8 cellular contexts compared by ENCODE assay signal in the genomic region with DNA sequence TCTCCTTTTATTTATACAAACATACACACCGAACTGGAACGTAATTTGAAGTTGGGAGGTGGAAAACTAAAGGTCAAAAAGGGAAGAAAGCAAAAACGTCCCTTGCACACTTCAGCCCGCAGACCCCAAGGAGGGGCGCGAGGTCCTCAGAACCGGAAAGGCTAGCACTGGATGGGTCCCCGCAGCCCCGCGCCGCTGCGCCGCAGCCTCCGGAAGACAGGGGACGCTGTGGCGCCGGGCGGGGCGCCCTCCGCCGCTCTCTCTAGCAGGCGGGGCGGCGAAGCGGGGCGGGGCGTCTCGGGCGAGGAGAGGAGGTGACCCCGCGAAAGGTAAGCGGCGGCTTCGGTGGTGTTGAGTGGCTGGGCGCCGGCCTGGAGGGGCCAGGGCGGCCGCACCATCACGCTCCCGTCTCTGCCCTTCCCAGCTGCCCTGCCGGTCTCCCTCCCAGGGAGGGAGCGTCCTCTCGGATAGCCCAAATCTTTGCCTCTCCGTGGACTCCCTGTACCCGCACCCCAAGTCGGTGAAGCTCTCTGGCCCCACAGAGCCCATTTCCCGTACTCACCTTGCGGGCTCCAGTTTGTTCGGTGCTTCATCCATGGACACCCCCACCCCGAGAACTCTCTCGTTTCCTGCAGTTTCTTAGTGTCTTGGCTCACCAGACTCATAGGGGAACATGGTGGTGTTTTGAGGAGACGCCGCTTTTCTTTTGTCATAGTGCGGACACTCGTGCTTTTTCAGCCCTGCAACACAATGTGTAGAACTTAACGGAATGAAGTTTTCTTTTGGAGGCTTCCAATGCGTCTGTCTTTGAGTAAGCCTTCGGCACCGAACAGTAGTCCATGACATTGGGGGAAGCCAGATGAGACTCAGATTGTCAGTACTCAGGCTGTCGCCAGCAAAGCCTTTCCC. TPM values are rescaled to one million over a fixed set of nuclear protein-coding genes. Genes with fewer than 3 reads are reported as not detected.
A peak's percentile ranks its signal among the peaks of the same experiment; 100 is the strongest.
DNase-seq lines count a peak whose midpoint lies in the region; ATAC-seq and TF ChIP-seq lines count a peak whose summit lies in the region.

A gene with protein sequence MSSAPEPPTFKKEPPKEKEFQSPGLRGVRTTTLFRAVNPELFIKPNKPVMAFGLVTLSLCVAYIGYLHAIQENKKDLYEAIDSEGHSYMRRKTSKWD (plus strand): TSS at position 285 of the 909 bp plus-strand sequence. CDS start 14,444 bp downstream, outside the sequence.

- peak; percentile 98 for TF ChIP-seq CTCF in neural crest cell (conservative IDR thresholded peaks at IDR 0.05)

- peaks cover 2% of the 10 kb centered on the region for H3K27me3 Mint-ChIP-seq in activated T-helper 2 cell treated with anti-CD3 and anti-CD28 coated beads, Interferon-gamma antibody, Interleukin-2, Interleukin-4, amounts not matched to agents 10 μg/mL and 5 μg/mL and 100 μg/mL, durations not matched to agents 14 hours and 24 hours and 36 hours (ENCODE audit: low read depth)
- H3K27me3 Mint-ChIP-seq in neural crest cell (ENCODE audit: low read depth), result no peaks in the 10 kb centered on the region
- H3K27me3 Mint-ChIP-seq in stimulated activated naive CD8-positive, alpha-beta T cell treated with anti-CD3 and anti-CD28 coated beads, Interleukin-15, amount 100 ng/mL, for 72 hours, result no peaks in the 10 kb centered on the region

- H3K9me3 Mint-ChIP-seq in activated T-helper 2 cell treated with anti-CD3 and anti-CD28 coated beads, Interferon-gamma antibody, Interleukin-2, Interleukin-4, amounts not matched to agents 10 μg/mL and 5 μg/mL and 100 μg/mL, durations not matched to agents 14 hours and 24 hours and 36 hours, result peaks cover 8% of the 10 kb centered on the region
- peaks cover 4% of the 10 kb centered on the region for H3K9me3 Mint-ChIP-seq in neural crest cell
- H3K9me3 Mint-ChIP-seq in stimulated activated naive CD8-positive, alpha-beta T cell treated with anti-CD3 and anti-CD28 coated beads, Interleukin-15, amount 100 ng/mL, for 72 hours, result peaks cover 8 to 13% of the 10 kb centered on the region in 2 donors

- peak within 1 kb of the TSS; percentile 97 for H3K4me3 Mint-ChIP-seq in activated T-helper 2 cell treated with anti-CD3 and anti-CD28 coated beads, Interferon-gamma antibody, Interleukin-2, Interleukin-4, amounts not matched to agents 10 μg/mL and 5 μg/mL and 100 μg/mL, durations not matched to agents 14 hours and 24 hours and 36 hours (ENCODE audit: low read depth)
- peak within 1 kb of the TSS; percentile 99 for H3K4me3 Mint-ChIP-seq in neural crest cell
- peak within 1 kb of the TSS; percentile 93 to 99 for H3K4me3 Mint-ChIP-seq in stimulated activated naive CD8-positive, alpha-beta T cell treated with anti-CD3 and anti-CD28 coated beads, Interleukin-15, amount 100 ng/mL, for 72 hours

- ATAC-seq in GM21723 (IDR thresholded peaks at IDR 0.05; ENCODE audit: unreplicated experiment), result peak; percentile 99
- ATAC-seq in stimulated activated naive CD8-positive, alpha-beta T cell treated with anti-CD3 and anti-CD28 coated beads, Interleukin-15, amount 100 ng/mL, for 72 hours, result peak; percentile 99

- in situ Hi-C loops in KBM-7 (cut with MboI; ENCODE audit: low pct_unique_long_range_greater_than_20kb, low sequenced_read_pairs), result no loop called here

- H3K36me3 Mint-ChIP-seq in activated T-helper 2 cell treated with anti-CD3 and anti-CD28 coated beads, Interferon-gamma antibody, Interleukin-2, Interleukin-4, amounts not matched to agents 10 μg/mL and 5 μg/mL and 100 μg/mL, durations not matched to agents 14 hours and 24 hours and 36 hours (ENCODE audit: low read depth), result no peaks in the 10 kb centered on the region
- H3K36me3 Mint-ChIP-seq in neural crest cell (ENCODE audit: low read depth), result peaks cover 16% of the 10 kb centered on the region

- DNase-seq in EH (ENCODE audit: low read depth), result peak; percentile 71
- DNase-seq in KBM-7, result peak; percentile 82
- peak; percentile 76 for DNase-seq in RPMI7951 (ENCODE audit: low read depth)
- peak; percentile 79 for DNase-seq in activated T-helper 2 cell treated with anti-CD3 and anti-CD28 coated beads, Interferon-gamma antibody, Interleukin-2, Interleukin-4, amounts not matched to agents 10 μg/mL and 5 μg/mL and 100 μg/mL, durations not matched to agents 14 hours and 24 hours and 36 hours (ENCODE audit: low spot score)
- DNase-seq in fibroblast of the conjunctiva (ENCODE audit: low read depth), result peak; percentile 17
- peak; percentile 83 for DNase-seq in neural crest cell (ENCODE audit: low read depth, low spot score)
- peak; percentile 86 to 87 for DNase-seq in stimulated activated naive CD8-positive, alpha-beta T cell treated with anti-CD3 and anti-CD28 coated beads, Interleukin-15, amount 100 ng/mL, for 72 hours

- H3K27ac Mint-ChIP-seq in activated T-helper 2 cell treated with anti-CD3 and anti-CD28 coated beads, Interferon-gamma antibody, Interleukin-2, Interleukin-4, amounts not matched to agents 10 μg/mL and 5 μg/mL and 100 μg/mL, durations not matched to agents 14 hours and 24 hours and 36 hours, result peak within 1 kb of the TSS; percentile 83
- peak within 1 kb of the TSS; percentile 94 for H3K27ac Mint-ChIP-seq in neural crest cell (ENCODE audit: unreplicated experiment)
- peak within 1 kb of the TSS; percentile 93 to 96 for H3K27ac Mint-ChIP-seq in stimulated activated naive CD8-positive, alpha-beta T cell treated with anti-CD3 and anti-CD28 coated beads, Interleukin-15, amount 100 ng/mL, for 72 hours

- peaks cover 6% of the 10 kb centered on the region for H3K4me1 Mint-ChIP-seq in activated T-helper 2 cell treated with anti-CD3 and anti-CD28 coated beads, Interferon-gamma antibody, Interleukin-2, Interleukin-4, amounts not matched to agents 10 μg/mL and 5 μg/mL and 100 μg/mL, durations not matched to agents 14 hours and 24 hours and 36 hours (ENCODE audit: low read depth)
- H3K4me1 Mint-ChIP-seq in neural crest cell, result peaks cover 9% of the 10 kb centered on the region
- H3K4me1 Mint-ChIP-seq in stimulated activated naive CD8-positive, alpha-beta T cell treated with anti-CD3 and anti-CD28 coated beads, Interleukin-15, amount 100 ng/mL, for 72 hours, result peaks cover 10% of the 10 kb centered on the region

- intact Hi-C loops in activated T-helper 2 cell treated with anti-CD3 and anti-CD28 coated beads, Interferon-gamma antibody, Interleukin-2, Interleukin-4, amounts not matched to agents 10 μg/mL and 5 μg/mL and 100 μg/mL, durations not matched to agents 14 hours and 24 hours and 36 hours (cut with micrococcal nuclease), result loop anchor here (1.0 to 5.0 kb wide), 5 partner anchors 86 to 266 kb away; partner anchors contain the start of genes RARS2, SLC35A1 and ZNF292

RNA-seq across cellular contexts. Expression of the gene that starts here (rescaled TPM):
- 6.5 and 8.1 TPM in 2 replicates for total RNA-seq in RPMI7951 (2014; rRNA removed; shearing (Covaris generic))
- 6.3 and 10.3 TPM in 2 replicates for total RNA-seq in activated T-helper 2 cell treated with anti-CD3 and anti-CD28 coated beads, Interferon-gamma antibody, Interleukin-2, Interleukin-4, amounts not matched to agents 10 μg/mL and 5 μg/mL and 100 μg/mL, durations not matched to agents 14 hours and 24 hours and 36 hours
- 13.5 and 17.4 TPM in 2 replicates for total RNA-seq in neural crest cell

Comparison
In these comparisons a context has a peak if more than half of its experiments do, and no peak if none do; other contexts are left out.
1. Peak in every context shown above with its lines: DNase-seq and ATAC-seq.
2. DNase-seq: peak in every context shown above with its lines; median percentile 86 in stimulated activated naive CD8-positive, alpha-beta T cell treated with anti-CD3 and anti-CD28 coated beads, Interleukin-15, amount 100 ng/mL, for 72 hours; 83 in neural crest cell; 82 in KBM-7; 79 in activated T-helper 2 cell treated with anti-CD3 and anti-CD28 coated beads, Interferon-gamma antibody, Interleukin-2, Interleukin-4, amounts not matched to agents 10 μg/mL and 5 μg/mL and 100 μg/mL, durations not matched to agents 14 hours and 24 hours and 36 hours; 76 in RPMI7951; 71 in EH; 17 in fibroblast of the conjunctiva.